Comparison of ENCODE assay signal across 23 cellular contexts in the genomic region with DNA sequence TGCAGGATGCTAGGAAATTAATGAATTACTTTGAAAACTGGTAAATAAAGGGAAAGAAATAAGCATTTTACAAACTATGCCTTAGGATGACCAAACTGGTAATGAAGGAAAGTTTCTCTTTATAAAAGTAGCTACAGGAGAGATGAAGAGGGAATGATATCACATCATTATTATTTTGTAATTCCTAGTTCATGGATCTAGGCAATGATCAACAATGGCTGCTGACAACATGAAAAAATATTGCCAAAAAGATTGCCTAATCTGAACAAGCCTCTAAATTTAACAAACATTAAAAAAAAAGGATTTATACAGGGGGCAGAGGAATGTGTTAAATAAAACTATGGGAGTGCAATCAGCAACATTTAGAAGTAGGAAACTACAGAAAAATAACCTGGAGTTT. TPM values are rescaled to one million over a fixed set of nuclear protein-coding genes. Genes with fewer than 3 reads are reported as not detected.
"Had no signal": no experiment of that assay in that cellular context is flagged by ENCODE, and none has a peak within 500 bp of the region (broad histone marks: within the 10 kb centered on the region; RNA-seq: fewer than 3 reads in every experiment).

No MANE protein-coding gene starts in this region.

- H3K4me3 ChIP-seq: left lung, lung, mucosa of descending colon, ovary, right atrium auricular region, sigmoid colon, spleen, suprapubic skin, thoracic aorta, tibial artery, uterus had no signal

- DNase-seq: hippocampal formation; kidney glomerular epithelial cell; left cardiac atrium; left lung; midbrain; mucosa of descending colon; naive thymus-derived CD4-positive, alpha-beta T cell; ovary; sigmoid colon; small intestine; spleen; stimulated activated CD4-positive, alpha-beta T cell treated with anti-CD3 and anti-CD28 coated beads, Interleukin-4, amount 100 ng/mL, for 24 hours; stimulated activated naive CD4-positive, alpha-beta T cell; tibial artery; trophoblast cell; uterus had no signal

- H3K9me3 ChIP-seq: mucosa of descending colon, ovary, right atrium auricular region, sigmoid colon, thoracic aorta, tibial artery, uterus had no signal

- FAIRE-seq: keratinocyte, small intestine had no signal

- H3K27ac ChIP-seq: left lung, ovary, right atrium auricular region, sigmoid colon, spleen, suprapubic skin, thoracic aorta, tibial artery, uterus had no signal

- H3K27me3 ChIP-seq: left lung, ovary, right atrium auricular region, sigmoid colon, suprapubic skin, uterus had no signal

- H3K4me1 ChIP-seq: left lung, suprapubic skin, uterus had no signal

- ATAC-seq: left cardiac atrium; left lung; mucosa of descending colon; naive thymus-derived CD4-positive, alpha-beta T cell; natural killer cell treated with Interleukin-12 subunit alpha and Interleukin-12 subunit beta and Interleukin-15 and Interleukin-18, amount 100 ng/mL, for 72 hours; stimulated activated effector memory CD8-positive, alpha-beta T cell treated with anti-CD3 and anti-CD28 coated beads, Interleukin-12 subunit alpha, Interleukin-12 subunit beta, amount 100 ng/mL, for 72 hours had no signal

- H3K36me3 ChIP-seq: left lung, ovary, right atrium auricular region, sigmoid colon, spleen, suprapubic skin, thoracic aorta, tibial artery, uterus had no signal

RNA-seq across cellular contexts. Expression of gene NOS1AP, which starts 38.9 kb away (rescaled TPM):
- polyA plus RNA-seq: keratinocyte; naive thymus-derived CD4-positive, alpha-beta T cell had no signal
